In genomic region chr3:58180940-58181587, GRCh38 we compare ENCODE assay signal across 1 cellular context.
A peak's percentile ranks its signal among the peaks of the same experiment; 100 is the strongest.
TF ChIP-seq lines count a peak whose summit lies in the region.

No MANE protein-coding gene starts in this region.

TF ChIP-seq in HepG2, 621 proteins besides CTCF, POLR2A, EP300 and RAD21 (continued from another document):
- TF ChIP-seq MXD3 (CRISPR knock-in tag; IDR thresholded peaks at IDR 0.05), result no peak
- TF ChIP-seq ZNF768 (CRISPR knock-in tag; IDR thresholded peaks at IDR 0.05), result no peak
- TF ChIP-seq EZH2 (conservative IDR thresholded peaks at IDR 0.05; ENCODE audit: low read depth, low read length), result no peak
- TF ChIP-seq ZNF609 (CRISPR knock-in tag; IDR thresholded peaks at IDR 0.05; ENCODE audit: borderline replicate concordance), result peak; percentile 50; the same call in 1 of the 2 replicates
- TF ChIP-seq ZFAT (CRISPR knock-in tag; conservative IDR thresholded peaks at IDR 0.05), result no peak
- TF ChIP-seq ZNF652 (CRISPR knock-in tag; IDR thresholded peaks at IDR 0.05; ENCODE audit: borderline replicate concordance, low read depth), result no peak
- TF ChIP-seq ZFP37 (CRISPR knock-in tag; IDR thresholded peaks at IDR 0.05; ENCODE audit: borderline replicate concordance), result no peak
- no peak for TF ChIP-seq DZIP1 (CRISPR knock-in tag; IDR thresholded peaks at IDR 0.05)
- peak; percentile 43; the same call in 1 of the 2 replicates for TF ChIP-seq ZGPAT (CRISPR knock-in tag; IDR thresholded peaks at IDR 0.05)
- peak; percentile 79 for TF ChIP-seq SAP130 (CRISPR knock-in tag; IDR thresholded peaks at IDR 0.05; ENCODE audit: low read depth)
- no peak for TF ChIP-seq ZNF614 (CRISPR knock-in tag; IDR thresholded peaks at IDR 0.05; ENCODE audit: borderline replicate concordance)
- TF ChIP-seq RARA (CRISPR knock-in tag; IDR thresholded peaks at IDR 0.05), result peak; percentile 61
- TF ChIP-seq NRL (CRISPR knock-in tag; IDR thresholded peaks at IDR 0.05; ENCODE audit: borderline replicate concordance), result no peak
- TF ChIP-seq CC2D1A (CRISPR knock-in tag; IDR thresholded peaks at IDR 0.05), result no peak
- no peak for TF ChIP-seq SRSF1 (optimal IDR thresholded peaks at IDR 0.05; ENCODE audit: low read depth, low read length)
